In the genomic region with DNA sequence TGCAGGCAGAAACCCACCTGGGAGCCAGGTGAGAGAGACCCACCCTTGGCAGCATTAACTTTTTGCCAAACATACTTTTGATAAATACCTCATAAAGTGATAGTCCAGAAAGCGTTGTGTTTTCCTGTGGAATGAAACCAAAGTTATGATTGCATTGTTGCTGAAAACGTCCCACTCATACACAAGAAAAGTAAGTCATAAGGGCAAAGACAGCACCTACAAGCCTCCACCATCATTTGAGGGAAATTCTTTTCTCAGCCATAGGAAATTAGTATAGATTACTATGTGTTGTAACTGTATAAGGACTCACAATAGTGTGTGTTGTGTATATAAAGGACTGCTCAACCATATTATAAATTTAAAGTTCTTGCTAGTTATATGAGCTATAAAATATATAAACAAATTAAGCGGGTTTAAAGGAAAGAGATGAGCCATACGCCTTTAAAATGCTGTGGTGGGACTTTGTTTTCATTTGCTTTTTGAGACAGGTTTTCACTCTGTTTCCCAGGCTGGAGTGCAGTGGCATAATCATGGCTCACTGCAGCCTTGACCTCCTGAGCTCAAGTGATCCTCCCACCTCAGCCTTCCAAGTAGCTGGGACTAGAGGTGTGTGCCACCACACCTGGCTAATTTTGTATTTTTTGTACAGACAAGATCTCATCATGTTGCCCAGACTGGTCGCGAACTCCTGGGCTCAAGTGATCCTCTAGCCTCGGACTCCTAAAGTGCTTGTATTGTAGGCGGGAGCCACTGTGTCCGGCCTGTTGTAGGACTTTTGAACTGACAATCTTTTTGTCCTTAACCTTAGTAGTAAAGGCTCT, we compare ENCODE assay signal across 1 cellular context.
TF ChIP-seq lines count a peak whose summit lies in the region.

No MANE protein-coding gene starts in this region.

TF ChIP-seq in HepG2, 621 proteins besides CTCF, POLR2A, EP300 and RAD21 (continued from another document and continues in another):
- TF ChIP-seq, protein P1, sequence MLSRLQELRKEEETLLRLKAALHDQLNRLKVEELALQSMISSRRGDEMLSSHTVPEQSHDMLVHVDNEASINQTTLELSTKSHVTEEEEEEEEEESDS (CRISPR knock-in tag; IDR thresholded peaks at IDR 0.05; ENCODE audit: borderline replicate concordance): no peak
- TF ChIP-seq, protein P2, sequence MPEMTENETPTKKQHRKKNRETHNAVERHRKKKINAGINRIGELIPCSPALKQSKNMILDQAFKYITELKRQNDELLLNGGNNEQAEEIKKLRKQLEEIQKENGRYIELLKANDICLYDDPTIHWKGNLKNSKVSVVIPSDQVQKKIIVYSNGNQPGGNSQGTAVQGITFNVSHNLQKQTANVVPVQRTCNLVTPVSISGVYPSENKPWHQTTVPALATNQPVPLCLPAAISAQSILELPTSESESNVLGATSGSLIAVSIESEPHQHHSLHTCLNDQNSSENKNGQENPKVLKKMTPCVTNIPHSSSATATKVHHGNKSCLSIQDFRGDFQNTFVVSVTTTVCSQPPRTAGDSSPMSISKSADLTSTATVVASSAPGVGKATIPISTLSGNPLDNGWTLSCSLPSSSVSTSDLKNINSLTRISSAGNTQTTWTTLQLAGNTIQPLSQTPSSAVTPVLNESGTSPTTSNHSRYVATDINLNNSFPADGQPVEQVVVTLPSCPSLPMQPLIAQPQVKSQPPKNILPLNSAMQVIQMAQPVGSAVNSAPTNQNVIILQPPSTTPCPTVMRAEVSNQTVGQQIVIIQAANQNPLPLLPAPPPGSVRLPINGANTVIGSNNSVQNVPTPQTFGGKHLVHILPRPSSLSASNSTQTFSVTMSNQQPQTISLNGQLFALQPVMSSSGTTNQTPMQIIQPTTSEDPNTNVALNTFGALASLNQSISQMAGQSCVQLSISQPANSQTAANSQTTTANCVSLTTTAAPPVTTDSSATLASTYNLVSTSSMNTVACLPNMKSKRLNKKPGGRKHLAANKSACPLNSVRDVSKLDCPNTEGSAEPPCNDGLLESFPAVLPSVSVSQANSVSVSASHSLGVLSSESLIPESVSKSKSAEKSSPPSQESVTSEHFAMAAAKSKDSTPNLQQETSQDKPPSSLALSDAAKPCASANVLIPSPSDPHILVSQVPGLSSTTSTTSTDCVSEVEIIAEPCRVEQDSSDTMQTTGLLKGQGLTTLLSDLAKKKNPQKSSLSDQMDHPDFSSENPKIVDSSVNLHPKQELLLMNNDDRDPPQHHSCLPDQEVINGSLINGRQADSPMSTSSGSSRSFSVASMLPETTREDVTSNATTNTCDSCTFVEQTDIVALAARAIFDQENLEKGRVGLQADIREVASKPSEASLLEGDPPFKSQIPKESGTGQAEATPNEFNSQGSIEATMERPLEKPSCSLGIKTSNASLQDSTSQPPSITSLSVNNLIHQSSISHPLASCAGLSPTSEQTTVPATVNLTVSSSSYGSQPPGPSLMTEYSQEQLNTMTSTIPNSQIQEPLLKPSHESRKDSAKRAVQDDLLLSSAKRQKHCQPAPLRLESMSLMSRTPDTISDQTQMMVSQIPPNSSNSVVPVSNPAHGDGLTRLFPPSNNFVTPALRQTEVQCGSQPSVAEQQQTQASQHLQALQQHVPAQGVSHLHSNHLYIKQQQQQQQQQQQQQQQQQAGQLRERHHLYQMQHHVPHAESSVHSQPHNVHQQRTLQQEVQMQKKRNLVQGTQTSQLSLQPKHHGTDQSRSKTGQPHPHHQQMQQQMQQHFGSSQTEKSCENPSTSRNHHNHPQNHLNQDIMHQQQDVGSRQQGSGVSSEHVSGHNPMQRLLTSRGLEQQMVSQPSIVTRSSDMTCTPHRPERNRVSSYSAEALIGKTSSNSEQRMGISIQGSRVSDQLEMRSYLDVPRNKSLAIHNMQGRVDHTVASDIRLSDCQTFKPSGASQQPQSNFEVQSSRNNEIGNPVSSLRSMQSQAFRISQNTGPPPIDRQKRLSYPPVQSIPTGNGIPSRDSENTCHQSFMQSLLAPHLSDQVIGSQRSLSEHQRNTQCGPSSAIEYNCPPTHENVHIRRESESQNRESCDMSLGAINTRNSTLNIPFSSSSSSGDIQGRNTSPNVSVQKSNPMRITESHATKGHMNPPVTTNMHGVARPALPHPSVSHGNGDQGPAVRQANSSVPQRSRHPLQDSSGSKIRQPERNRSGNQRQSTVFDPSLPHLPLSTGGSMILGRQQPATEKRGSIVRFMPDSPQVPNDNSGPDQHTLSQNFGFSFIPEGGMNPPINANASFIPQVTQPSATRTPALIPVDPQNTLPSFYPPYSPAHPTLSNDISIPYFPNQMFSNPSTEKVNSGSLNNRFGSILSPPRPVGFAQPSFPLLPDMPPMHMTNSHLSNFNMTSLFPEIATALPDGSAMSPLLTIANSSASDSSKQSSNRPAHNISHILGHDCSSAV (CRISPR knock-in tag; IDR thresholded peaks at IDR 0.05; ENCODE audit: borderline replicate concordance): no peak
- TF ChIP-seq ZNF260 (CRISPR knock-in tag; IDR thresholded peaks at IDR 0.05; ENCODE audit: borderline replicate concordance, low read depth) (no peak), ZBTB7B (CRISPR knock-in tag; IDR thresholded peaks at IDR 0.05) (no peak), LCORL (IDR thresholded peaks at IDR 0.05) (no peak), LCORL (CRISPR knock-in tag; IDR thresholded peaks at IDR 0.05) (no peak), ZNF616 (CRISPR knock-in tag; IDR thresholded peaks at IDR 0.05; ENCODE audit: low read depth) (no peak), CENPT (CRISPR knock-in tag; IDR thresholded peaks at IDR 0.05; ENCODE audit: low read depth) (no peak), EZH2 (conservative IDR thresholded peaks at IDR 0.05; ENCODE audit: low read depth, low read length) (no peak), SOX6 (IDR thresholded peaks at IDR 0.05) (no peak), SOX6 (CRISPR knock-in tag; IDR thresholded peaks at IDR 0.05) (no peak), GPN1 (CRISPR knock-in tag; IDR thresholded peaks at IDR 0.05; ENCODE audit: borderline replicate concordance) (no peak), ZFP36L1 (CRISPR knock-in tag; IDR thresholded peaks at IDR 0.05) (no peak), ZNF343 (CRISPR knock-in tag; IDR thresholded peaks at IDR 0.05) (no peak), ZNF326 (CRISPR knock-in tag; IDR thresholded peaks at IDR 0.05; ENCODE audit: borderline replicate concordance) (no peak), BRD4 (CRISPR knock-in tag; IDR thresholded peaks at IDR 0.05) (0 out of 2 replicates have a peak, but pooled peaks have one; percentile 39), NRL (CRISPR knock-in tag; IDR thresholded peaks at IDR 0.05; ENCODE audit: borderline replicate concordance) (no peak), TEAD3 (CRISPR knock-in tag; optimal IDR thresholded peaks at IDR 0.05; ENCODE audit: borderline replicate concordance) (peak; percentile 10), MIER3 (CRISPR knock-in tag; IDR thresholded peaks at IDR 0.05; ENCODE audit: borderline replicate concordance) (no peak), NR2F6 (IDR thresholded peaks at IDR 0.05) (peak; percentile 52; the same call in 1 of the 2 replicates), NR2F6 (CRISPR knock-in tag; IDR thresholded peaks at IDR 0.05) (peak; percentile 52; the same call in 1 of the 2 replicates), AGO1 (IDR thresholded peaks at IDR 0.05; ENCODE audit: low read depth, low read length, poor library complexity, severe bottlenecking) (no peak), ZNF75D (CRISPR knock-in tag; IDR thresholded peaks at IDR 0.05; ENCODE audit: borderline replicate concordance) (no peak), GLI4 (CRISPR knock-in tag; IDR thresholded peaks at IDR 0.05; ENCODE audit: borderline replicate concordance) (no peak), PRPF4 (IDR thresholded peaks at IDR 0.05; ENCODE audit: low read depth, low read length, poor library complexity, severe bottlenecking) (no peak), ZKSCAN8 (CRISPR knock-in tag; IDR thresholded peaks at IDR 0.05; ENCODE audit: borderline replicate concordance) (no peak), ZBTB7A (CRISPR knock-in tag; IDR thresholded peaks at IDR 0.05) (no peak), ZNF274 (CRISPR knock-in tag; IDR thresholded peaks at IDR 0.05) (no peak), HNRNPK (IDR thresholded peaks at IDR 0.05; ENCODE audit: low read depth, low read length, poor library complexity, severe bottlenecking) (no peak), ZNF891 (CRISPR knock-in tag; IDR thresholded peaks at IDR 0.05) (no peak), TBP (CRISPR knock-in tag; IDR thresholded peaks at IDR 0.05) (no peak), PCBP1 (IDR thresholded peaks at IDR 0.05; ENCODE audit: borderline replicate concordance, low read depth, low read length) (no peak), NFKBIZ (CRISPR knock-in tag; IDR thresholded peaks at IDR 0.05) (no peak), YEATS2 (CRISPR knock-in tag; IDR thresholded peaks at IDR 0.05; ENCODE audit: borderline replicate concordance) (no peak), HNF4G (IDR thresholded peaks at IDR 0.05; ENCODE audit: borderline replicate concordance, low read depth, low read length) (no peak), HNF4G (CRISPR knock-in tag; IDR thresholded peaks at IDR 0.05; ENCODE audit: borderline replicate concordance, low read depth) (no peak), ISL2 (CRISPR knock-in tag; IDR thresholded peaks at IDR 0.05) (0 out of 2 replicates have a peak, but pooled peaks have one; percentile 33), KDM4B (CRISPR knock-in tag; IDR thresholded peaks at IDR 0.05) (no peak), ATF1 (CRISPR knock-in tag; IDR thresholded peaks at IDR 0.05) (no peak)
- TF ChIP-seq, protein P3, sequence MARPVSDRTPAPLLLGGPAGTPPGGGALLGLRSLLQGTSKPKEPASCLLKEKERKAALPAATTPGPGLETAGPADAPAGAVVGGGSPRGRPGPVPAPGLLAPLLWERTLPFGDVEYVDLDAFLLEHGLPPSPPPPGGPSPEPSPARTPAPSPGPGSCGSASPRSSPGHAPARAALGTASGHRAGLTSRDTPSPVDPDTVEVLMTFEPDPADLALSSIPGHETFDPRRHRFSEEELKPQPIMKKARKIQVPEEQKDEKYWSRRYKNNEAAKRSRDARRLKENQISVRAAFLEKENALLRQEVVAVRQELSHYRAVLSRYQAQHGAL (CRISPR knock-in tag; IDR thresholded peaks at IDR 0.05; ENCODE audit: not compliant biosample characterization): no peak
- TF ChIP-seq, protein P4, sequence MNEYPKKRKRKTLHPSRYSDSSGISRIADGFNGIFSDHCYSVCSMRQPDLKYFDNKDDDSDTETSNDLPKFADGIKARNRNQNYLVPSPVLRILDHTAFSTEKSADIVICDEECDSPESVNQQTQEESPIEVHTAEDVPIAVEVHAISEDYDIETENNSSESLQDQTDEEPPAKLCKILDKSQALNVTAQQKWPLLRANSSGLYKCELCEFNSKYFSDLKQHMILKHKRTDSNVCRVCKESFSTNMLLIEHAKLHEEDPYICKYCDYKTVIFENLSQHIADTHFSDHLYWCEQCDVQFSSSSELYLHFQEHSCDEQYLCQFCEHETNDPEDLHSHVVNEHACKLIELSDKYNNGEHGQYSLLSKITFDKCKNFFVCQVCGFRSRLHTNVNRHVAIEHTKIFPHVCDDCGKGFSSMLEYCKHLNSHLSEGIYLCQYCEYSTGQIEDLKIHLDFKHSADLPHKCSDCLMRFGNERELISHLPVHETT (CRISPR knock-in tag; conservative IDR thresholded peaks at IDR 0.05): no peak
- TF ChIP-seq, protein P5, sequence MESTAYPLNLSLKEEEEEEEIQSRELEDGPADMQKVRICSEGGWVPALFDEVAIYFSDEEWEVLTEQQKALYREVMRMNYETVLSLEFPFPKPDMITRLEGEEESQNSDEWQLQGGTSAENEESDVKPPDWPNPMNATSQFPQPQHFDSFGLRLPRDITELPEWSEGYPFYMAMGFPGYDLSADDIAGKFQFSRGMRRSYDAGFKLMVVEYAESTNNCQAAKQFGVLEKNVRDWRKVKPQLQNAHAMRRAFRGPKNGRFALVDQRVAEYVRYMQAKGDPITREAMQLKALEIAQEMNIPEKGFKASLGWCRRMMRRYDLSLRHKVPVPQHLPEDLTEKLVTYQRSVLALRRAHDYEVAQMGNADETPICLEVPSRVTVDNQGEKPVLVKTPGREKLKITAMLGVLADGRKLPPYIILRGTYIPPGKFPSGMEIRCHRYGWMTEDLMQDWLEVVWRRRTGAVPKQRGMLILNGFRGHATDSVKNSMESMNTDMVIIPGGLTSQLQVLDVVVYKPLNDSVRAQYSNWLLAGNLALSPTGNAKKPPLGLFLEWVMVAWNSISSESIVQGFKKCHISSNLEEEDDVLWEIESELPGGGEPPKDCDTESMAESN (CRISPR knock-in tag; conservative IDR thresholded peaks at IDR 0.05): no peak
- TF ChIP-seq, protein P6, sequence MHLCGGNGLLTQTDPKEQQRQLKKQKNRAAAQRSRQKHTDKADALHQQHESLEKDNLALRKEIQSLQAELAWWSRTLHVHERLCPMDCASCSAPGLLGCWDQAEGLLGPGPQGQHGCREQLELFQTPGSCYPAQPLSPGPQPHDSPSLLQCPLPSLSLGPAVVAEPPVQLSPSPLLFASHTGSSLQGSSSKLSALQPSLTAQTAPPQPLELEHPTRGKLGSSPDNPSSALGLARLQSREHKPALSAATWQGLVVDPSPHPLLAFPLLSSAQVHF (CRISPR knock-in tag; IDR thresholded peaks at IDR 0.05): no peak
- TF ChIP-seq, protein P7, sequence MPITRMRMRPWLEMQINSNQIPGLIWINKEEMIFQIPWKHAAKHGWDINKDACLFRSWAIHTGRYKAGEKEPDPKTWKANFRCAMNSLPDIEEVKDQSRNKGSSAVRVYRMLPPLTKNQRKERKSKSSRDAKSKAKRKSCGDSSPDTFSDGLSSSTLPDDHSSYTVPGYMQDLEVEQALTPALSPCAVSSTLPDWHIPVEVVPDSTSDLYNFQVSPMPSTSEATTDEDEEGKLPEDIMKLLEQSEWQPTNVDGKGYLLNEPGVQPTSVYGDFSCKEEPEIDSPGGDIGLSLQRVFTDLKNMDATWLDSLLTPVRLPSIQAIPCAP (CRISPR knock-in tag; IDR thresholded peaks at IDR 0.05; ENCODE audit: low read depth): no peak
- TF ChIP-seq, protein P8, sequence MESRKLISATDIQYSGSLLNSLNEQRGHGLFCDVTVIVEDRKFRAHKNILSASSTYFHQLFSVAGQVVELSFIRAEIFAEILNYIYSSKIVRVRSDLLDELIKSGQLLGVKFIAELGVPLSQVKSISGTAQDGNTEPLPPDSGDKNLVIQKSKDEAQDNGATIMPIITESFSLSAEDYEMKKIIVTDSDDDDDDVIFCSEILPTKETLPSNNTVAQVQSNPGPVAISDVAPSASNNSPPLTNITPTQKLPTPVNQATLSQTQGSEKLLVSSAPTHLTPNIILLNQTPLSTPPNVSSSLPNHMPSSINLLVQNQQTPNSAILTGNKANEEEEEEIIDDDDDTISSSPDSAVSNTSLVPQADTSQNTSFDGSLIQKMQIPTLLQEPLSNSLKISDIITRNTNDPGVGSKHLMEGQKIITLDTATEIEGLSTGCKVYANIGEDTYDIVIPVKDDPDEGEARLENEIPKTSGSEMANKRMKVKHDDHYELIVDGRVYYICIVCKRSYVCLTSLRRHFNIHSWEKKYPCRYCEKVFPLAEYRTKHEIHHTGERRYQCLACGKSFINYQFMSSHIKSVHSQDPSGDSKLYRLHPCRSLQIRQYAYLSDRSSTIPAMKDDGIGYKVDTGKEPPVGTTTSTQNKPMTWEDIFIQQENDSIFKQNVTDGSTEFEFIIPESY (CRISPR knock-in tag; IDR thresholded peaks at IDR 0.05): peak; percentile 57; the same call in 1 of the 2 replicates
